ENCODE assay signal across 9 cellular contexts in genomic region chr17:3804503-3804931, GRCh38. TPM values are rescaled to one million over a fixed set of nuclear protein-coding genes. Genes with fewer than 3 reads are reported as not detected.
DNase-seq lines count a peak whose midpoint lies in the region; ATAC-seq, FAIRE-seq and TF ChIP-seq lines count a peak whose summit lies in the region.
"Had no signal": no experiment of that assay in that cellular context is flagged by ENCODE, and none has a peak within 500 bp of the region (broad histone marks: within the 10 kb centered on the region; RNA-seq: fewer than 3 reads in every experiment).

No MANE protein-coding gene starts in this region.

- TF ChIP-seq POLR2A in upper lobe of left lung (IDR thresholded peaks at IDR 0.05), result no peak

- H3K36me3 ChIP-seq in pancreas, result peaks cover 0 to 9% (median 0%) of the 10 kb centered on the region in 3 donors
- H3K36me3 ChIP-seq in upper lobe of left lung, result peaks cover 0 to 32% (median 6%) of the 10 kb centered on the region in 4 donors

- H3K27me3 ChIP-seq in pancreas (no peaks in the 10 kb centered on the region), upper lobe of left lung (no peaks in the 10 kb centered on the region)
- H3K27me3 ChIP-seq: stomach had no signal

- H3K9me3 ChIP-seq in pancreas (no peaks in the 10 kb centered on the region), upper lobe of left lung (no peaks in the 10 kb centered on the region)
- H3K9me3 ChIP-seq: stomach had no signal

- no peak for TF ChIP-seq EP300 in upper lobe of left lung (IDR thresholded peaks at IDR 0.05)

- intact Hi-C loops in pancreas (cut with DNase I) (no loop called here), left cardiac atrium (cut with DNase I) (no loop called here)

- H3K4me1 ChIP-seq in pancreas, result no peaks in the 10 kb centered on the region
- H3K4me1 ChIP-seq in upper lobe of left lung, result peaks cover 6 to 25% (median 9%) of the 10 kb centered on the region in 4 donors

- TF ChIP-seq CTCF in pancreas (IDR thresholded peaks at IDR 0.05) (no peak), upper lobe of left lung (IDR thresholded peaks at IDR 0.05) (no peak)

- ATAC-seq in HG02852 (IDR thresholded peaks at IDR 0.05; ENCODE audit: unreplicated experiment) (peak; percentile 66), pancreas (peak in 3 of 4 donors; percentile 15 to 67 (median 67)), upper lobe of left lung (ENCODE audit: low FRiP score in 2 of 2) (no peak), left cardiac atrium (no peak)

- no peak for FAIRE-seq in pancreas (lab: Jason Lieb, UNC)

- no peak overlapping the region for H3K27ac ChIP-seq in pancreas
- H3K27ac ChIP-seq in upper lobe of left lung, result peak overlapping the region in 1 of 4 donors; percentile 50

- DNase-seq in activated CD4-positive, alpha-beta T cell treated with anti-CD3 and anti-CD28 coated beads for 48 hours, result peak; percentile 46
- no peak for DNase-seq in activated CD4-positive, alpha-beta T cell treated with anti-CD3 and anti-CD28 coated beads for 4 hours
- DNase-seq in activated T-cell treated with anti-CD3 and anti-CD28 coated beads, Interleukin-2, amount 50 U/mL, for 48 hours, result peak; percentile 58 to 64
- DNase-seq in pancreas, result no peak
- no peak for DNase-seq in upper lobe of left lung
- DNase-seq in left cardiac atrium, result no peak
- DNase-seq in NOMO-1 (lab: John Stamatoyannopoulos, UW; ENCODE audit: unreplicated experiment in 2 of 2), result no peak
- DNase-seq: stomach had no signal

- 44 to 45% methylated on average over 6 of the region's 6 CpGs for WGBS in pancreas, 2 donors
- 63 to 68% methylated on average over 6 of the region's 6 CpGs for WGBS in upper lobe of left lung, 2 donors

- no peak overlapping the region for H3K4me3 ChIP-seq in pancreas
- no peak overlapping the region for H3K4me3 ChIP-seq in upper lobe of left lung
- H3K4me3 ChIP-seq: stomach had no signal

RNA-seq across cellular contexts. Expression of gene ITGAE, which starts 3.5 kb away (rescaled TPM):
- total RNA-seq in pancreas (1 to 10 TPM; 4.4 to 9.7 (median 6.7) TPM), upper lobe of left lung (10 to 100 TPM; 17.2 to 36.0 (median 26.4) TPM), left cardiac atrium (10 to 100 TPM; 15.7 to 20.5 TPM)
- polyA plus RNA-seq in pancreas, result 10 to 100 TPM; 19.3 to 29.0 TPM

RNA-seq across cellular contexts. Expression of gene NCBP3, which starts 41.5 kb away (rescaled TPM):
- 10 to 100 TPM; 13.7 to 26.0 (median 13.8) TPM for total RNA-seq in pancreas
- 10 to 100 TPM; 27.1 to 34.2 TPM for polyA plus RNA-seq in pancreas
- 10 to 100 TPM; 17.3 to 43.0 (median 32.5) TPM for total RNA-seq in upper lobe of left lung
- total RNA-seq in left cardiac atrium, result 10 to 100 TPM; 16.3 to 24.4 TPM

Comparison
In these comparisons a context has a peak if more than half of its experiments do, and no peak if none do; other contexts are left out.
1. DNase-seq: peak in activated CD4-positive, alpha-beta T cell treated with anti-CD3 and anti-CD28 coated beads for 48 hours (single experiment) and activated T-cell treated with anti-CD3 and anti-CD28 coated beads, Interleukin-2, amount 50 U/mL, for 48 hours (2 of 2); none in activated CD4-positive, alpha-beta T cell treated with anti-CD3 and anti-CD28 coated beads for 4 hours (0 of 2), pancreas (0 of 6), upper lobe of left lung (0 of 2), left cardiac atrium (single experiment) and NOMO-1 (0 of 2).
2. ATAC-seq: peak in HG02852 (single experiment) and pancreas (3 of 4); none in upper lobe of left lung (0 of 2) and left cardiac atrium (0 of 2).